Comparison of ENCODE assay signal across 8 cellular contexts in genomic region chr10:132331259-132331955, GRCh38. TPM values are rescaled to one million over a fixed set of nuclear protein-coding genes. Genes with fewer than 3 reads are reported as not detected.
DNase-seq lines count a peak whose midpoint lies in the region; ATAC-seq, FAIRE-seq and TF ChIP-seq lines count a peak whose summit lies in the region.

No MANE protein-coding gene starts in this region.

- TF ChIP-seq CTCF in DND-41 (IDR thresholded peaks at IDR 0.05; ENCODE audit: borderline replicate concordance, extremely low read depth, low read length, poor library complexity, severe bottlenecking) (no peak), keratinocyte (optimal IDR thresholded peaks at IDR 0.05 in 1 of 3, IDR thresholded peaks at IDR 0.05 in 1 of 3, conservative IDR thresholded peaks at IDR 0.05 in 1 of 3; ENCODE audit: extremely low read depth in 1 of 3, insufficient read depth in 2 of 3, low read length in 3 of 3) (no peak)

- H3K4me1 Mint-ChIP-seq in activated naive CD8-positive, alpha-beta T cell treated with anti-CD3 and anti-CD28 coated beads, Interleukin-2, amount 10 ng/mL, durations not matched to agents 7 days and 5 days = peaks cover 47% of the 10 kb centered on the region

- H3K4me3 ChIP-seq in DND-41 (ENCODE audit: low read depth in 1 of 2, low read length in 2 of 2) = peak overlapping the region; percentile 36 to 63
- H3K4me3 ChIP-seq in keratinocyte (ENCODE audit: control insufficient read depth in 2 of 3, extremely low read depth in 1 of 3, insufficient read depth in 2 of 3, low read depth in 1 of 3, low read length in 3 of 3) = peak overlapping the region; percentile 57 to 75 (median 65)
- peak overlapping the region; percentile 84 to 98 (median 90) for H3K4me3 ChIP-seq in subcutaneous abdominal adipose tissue (ENCODE audit: low read depth in 1 of 5, low read length in 5 of 5)

- no peaks in the 10 kb centered on the region for H3K9me1 ChIP-seq in keratinocyte (ENCODE audit: control insufficient read depth, extremely low read depth, insufficient read depth, low read length)

- H3K9me3 ChIP-seq in DND-41 (ENCODE audit: insufficient read depth, low read length, severe bottlenecking) (no peaks in the 10 kb centered on the region), keratinocyte (ENCODE audit: control insufficient read depth, low read depth, low read length) (no peaks in the 10 kb centered on the region), subcutaneous abdominal adipose tissue (ENCODE audit: control insufficient read depth in 5 of 5, low read length in 5 of 5) (no peaks in the 10 kb centered on the region)

- H3K36me3 ChIP-seq in DND-41 (ENCODE audit: insufficient read depth, low read length) = peaks cover 20% of the 10 kb centered on the region
- peaks cover 0 to 1% of the 10 kb centered on the region in 2 experiments for H3K36me3 ChIP-seq in keratinocyte (ENCODE audit: control insufficient read depth in 2 of 2, extremely low read depth in 1 of 2, insufficient read depth in 2 of 2, low read length in 2 of 2)
- H3K36me3 ChIP-seq in subcutaneous abdominal adipose tissue (ENCODE audit: control insufficient read depth in 5 of 5, insufficient read depth in 5 of 5, low read length in 5 of 5) = peaks cover 0 to 1% (median 0%) of the 10 kb centered on the region in 5 donors

- H3K27me3 ChIP-seq in DND-41 (ENCODE audit: insufficient read depth, low read length, poor library complexity) (no peaks in the 10 kb centered on the region), keratinocyte (ENCODE audit: control insufficient read depth, extremely low read depth, insufficient read depth, low read length) (no peaks in the 10 kb centered on the region), subcutaneous abdominal adipose tissue (ENCODE audit: control insufficient read depth in 5 of 5, insufficient read depth in 4 of 5, low read length in 5 of 5) (no peaks in the 10 kb centered on the region)

- peaks cover 30% of the 10 kb centered on the region for H3K36me3 Mint-ChIP-seq in activated naive CD8-positive, alpha-beta T cell treated with anti-CD3 and anti-CD28 coated beads, Interleukin-2, amount 10 ng/mL, durations not matched to agents 7 days and 5 days

- H3K79me2 ChIP-seq in DND-41 (ENCODE audit: insufficient read depth, low read length) (peaks cover 43% of the 10 kb centered on the region), keratinocyte (ENCODE audit: control insufficient read depth, insufficient read depth, low read length) (peaks cover 35% of the 10 kb centered on the region)

- H3K27me3 Mint-ChIP-seq in activated naive CD8-positive, alpha-beta T cell treated with anti-CD3 and anti-CD28 coated beads, Interleukin-2, amount 10 ng/mL, durations not matched to agents 7 days and 5 days = no peaks in the 10 kb centered on the region

- H2AFZ ChIP-seq in DND-41 (ENCODE audit: low read depth, low read length) (peak overlapping the region; percentile 84), keratinocyte (ENCODE audit: control insufficient read depth, low read length) (peak overlapping the region; percentile 44)

- H3K4me2 ChIP-seq in DND-41 (ENCODE audit: insufficient read depth, low read length) (peak overlapping the region; percentile 84), keratinocyte (ENCODE audit: control insufficient read depth, extremely low read depth, insufficient read depth, low read depth, low read length) (peak overlapping the region; percentile 29)

- H4K20me1 ChIP-seq in DND-41 (ENCODE audit: insufficient read depth, low read length) (peaks cover 24% of the 10 kb centered on the region), keratinocyte (ENCODE audit: control insufficient read depth, extremely low read depth, insufficient read depth, low read length) (no peaks in the 10 kb centered on the region)

- H3K9ac ChIP-seq in DND-41 (ENCODE audit: low read depth, low read length) (peak overlapping the region; percentile 75), keratinocyte (ENCODE audit: control insufficient read depth, extremely low read depth, insufficient read depth, low read length) (peak overlapping the region; percentile 62), subcutaneous abdominal adipose tissue (ENCODE audit: low read length in 5 of 5) (peak overlapping the region; percentile 68 to 87 (median 83))

- peak overlapping the region; percentile 93 for H3K27ac Mint-ChIP-seq in activated naive CD8-positive, alpha-beta T cell treated with anti-CD3 and anti-CD28 coated beads, Interleukin-2, amount 10 ng/mL, durations not matched to agents 7 days and 5 days

- H3K27ac ChIP-seq in DND-41 (ENCODE audit: low read length) (peak overlapping the region; percentile 89), keratinocyte (ENCODE audit: control insufficient read depth, insufficient read depth, low read length) (peak overlapping the region; percentile 21), subcutaneous abdominal adipose tissue (ENCODE audit: low read depth, low read length) (peak overlapping the region; percentile 76)

- DNase-seq in DND-41 = no peak
- DNase-seq in activated naive CD8-positive, alpha-beta T cell treated with anti-CD3 and anti-CD28 coated beads, Interleukin-2, amount 10 ng/mL, durations not matched to agents 7 days and 5 days = no peak
- DNase-seq in keratinocyte (ENCODE audit: low read depth, low spot score) = peak; percentile 11
- no peak for DNase-seq in glomerular visceral epithelial cell (ENCODE audit: extremely low spot score)
- DNase-seq in NK-92 (lab: John Stamatoyannopoulos, UW; ENCODE audit: unreplicated experiment) = no peak

- peaks cover 41% of the 10 kb centered on the region for H3K4me1 ChIP-seq in DND-41 (ENCODE audit: insufficient read depth, low read length)
- H3K4me1 ChIP-seq in keratinocyte (ENCODE audit: control insufficient read depth, extremely low read depth, insufficient read depth, low read length) = peaks cover 14% of the 10 kb centered on the region
- peaks cover 3 to 56% (median 41%) of the 10 kb centered on the region in 5 donors for H3K4me1 ChIP-seq in subcutaneous abdominal adipose tissue (ENCODE audit: control insufficient read depth in 5 of 5, insufficient read depth in 5 of 5, low read length in 5 of 5)

- ATAC-seq in DND-41 (ENCODE audit: insufficient read depth, low read depth) (peak; percentile 63), GM19468 (IDR thresholded peaks at IDR 0.05; ENCODE audit: extremely low read depth, unreplicated experiment) (peak; percentile 2), HG03521 (IDR thresholded peaks at IDR 0.05; ENCODE audit: unreplicated experiment) (peak; percentile 25)
- ATAC-seq in activated naive CD8-positive, alpha-beta T cell treated with anti-CD3 and anti-CD28 coated beads, Interleukin-2, amount 10 ng/mL, durations not matched to agents 7 days and 5 days (ENCODE audit: low read depth) = no peak

- dilution Hi-C loops in keratinocyte (cut with MboI; ENCODE audit: extremely low pct_ligation_motif_present, low sequenced_read_pairs) = no loop called here

- H3K4me3 Mint-ChIP-seq in activated naive CD8-positive, alpha-beta T cell treated with anti-CD3 and anti-CD28 coated beads, Interleukin-2, amount 10 ng/mL, durations not matched to agents 7 days and 5 days = peak overlapping the region; percentile 84

- no peaks in the 10 kb centered on the region for H3K9me3 Mint-ChIP-seq in activated naive CD8-positive, alpha-beta T cell treated with anti-CD3 and anti-CD28 coated beads, Interleukin-2, amount 10 ng/mL, durations not matched to agents 7 days and 5 days

- POLR2A ChIA-PET in activated naive CD8-positive, alpha-beta T cell treated with anti-CD3 and anti-CD28 coated beads, Interleukin-2, amount 10 ng/mL, durations not matched to agents 7 days and 5 days (lab: Charles Lee) = interaction anchor here (1.2 to 1.5 kb wide), 2 partner anchors 9 to 115 kb away, joined by 3 read pairs; no protein-coding TSS in a partner anchor

- FAIRE-seq in keratinocyte (lab: Jason Lieb, UNC) = no peak

RNA-seq across cellular contexts. Expression of gene LRRC27, which starts 0.6 kb away (rescaled TPM):
- total RNA-seq in activated naive CD8-positive, alpha-beta T cell treated with anti-CD3 and anti-CD28 coated beads, Interleukin-2, amount 10 ng/mL, durations not matched to agents 7 days and 5 days = 1 to 10 TPM; 4.7 to 6.3 TPM
- 3.0 to 3.5 TPM (median 3.1 TPM) in 3 replicates for polyA plus RNA-seq in keratinocyte
- 8.3 TPM for polyA plus RNA-seq in keratinocyte (2011; ENCODE audit: low read depth)
- 1.8 and 2.9 TPM in 2 replicates for polyA plus RNA-seq in keratinocyte (2011; cell fraction: cytosol; rRNA removed)
- 9.2 and 15.3 TPM in 2 replicates for polyA plus RNA-seq in keratinocyte (2011; cell fraction: nucleus; rRNA removed)
- polyA plus RNA-seq in keratinocyte (2012; ENCODE audit: low replicate concordance) = 2.6 and 3.9 TPM in 2 replicates
- polyA minus RNA-seq in keratinocyte = 1.7 to 4.3 TPM (median 2.1 TPM) in 3 replicates
- 1.3 TPM for polyA minus RNA-seq in keratinocyte (2011; cell fraction: cytosol; rRNA and poly(A)+ RNA removed)
- 2.7 and 4.6 TPM in 2 replicates for polyA minus RNA-seq in keratinocyte (2011; cell fraction: nucleus; rRNA and poly(A)+ RNA removed)

RNA-seq across cellular contexts. Expression of gene STK32C, which starts 23.7 kb away (rescaled TPM):
- 10 to 100 TPM; 12.5 TPM for total RNA-seq in activated naive CD8-positive, alpha-beta T cell treated with anti-CD3 and anti-CD28 coated beads, Interleukin-2, amount 10 ng/mL, durations not matched to agents 7 days and 5 days
- polyA plus RNA-seq in keratinocyte = 4.0 to 4.7 TPM (median 4.1 TPM) in 3 replicates
- 2.9 TPM for polyA plus RNA-seq in keratinocyte (2011; ENCODE audit: low read depth)
- polyA plus RNA-seq in keratinocyte (2011; cell fraction: cytosol; rRNA removed) = 3.3 and 6.0 TPM in 2 replicates
- 4.2 and 5.4 TPM in 2 replicates for polyA plus RNA-seq in keratinocyte (2011; cell fraction: nucleus; rRNA removed)
- 5.6 and 6.0 TPM in 2 replicates for polyA plus RNA-seq in keratinocyte (2012; ENCODE audit: low replicate concordance)
- polyA minus RNA-seq in keratinocyte = 2.2 to 5.1 TPM (median 3.3 TPM) in 3 replicates
- polyA minus RNA-seq in keratinocyte (2011; cell fraction: cytosol; rRNA and poly(A)+ RNA removed) = 5.2 TPM
- polyA minus RNA-seq in keratinocyte (2011; cell fraction: nucleus; rRNA and poly(A)+ RNA removed) = 1.9 and 3.2 TPM in 2 replicates

Comparison
In these comparisons a context has a peak if more than half of its experiments do, and no peak if none do; other contexts are left out.
1. H3K27ac ChIP-seq: peak in every context shown above with its lines; median percentile 89 in DND-41; 76 in subcutaneous abdominal adipose tissue; 21 in keratinocyte.